ENCODE assay signal across 22 cellular contexts in genomic region chr5:73151733-73152410, GRCh38. TPM values are rescaled to one million over a fixed set of nuclear protein-coding genes. Genes with fewer than 3 reads are reported as not detected.
"Had no signal": no experiment of that assay in that cellular context is flagged by ENCODE, and none has a peak within 500 bp of the region (broad histone marks: within the 10 kb centered on the region; RNA-seq: fewer than 3 reads in every experiment).

No MANE protein-coding gene starts in this region.

- H3K27ac Mint-ChIP-seq: activated CD8-positive, alpha-beta T cell treated with anti-CD3 and anti-CD28 coated beads for 36 hours; activated naive CD4-positive, alpha-beta T cell treated with anti-CD3 and anti-CD28 coated beads, Interleukin-2, amount 10 ng/mL, durations not matched to agents 7 days and 5 days; activated naive CD8-positive, alpha-beta T cell treated with anti-CD3 and anti-CD28 coated beads, Interleukin-2, amount 50 U/mL, for 24 hours; natural killer cell; stimulated activated effector memory CD8-positive, alpha-beta T cell treated with anti-CD3 and anti-CD28 coated beads, Interleukin-12 subunit alpha, Interleukin-12 subunit beta, amount 100 ng/mL, for 72 hours; type B pancreatic cell had no signal

- H3K4me3 ChIP-seq: cardiac muscle cell, dorsolateral prefrontal cortex, gastrocnemius medialis, heart left ventricle, stomach, testis had no signal

- H3K9me3 Mint-ChIP-seq: activated CD8-positive, alpha-beta T cell treated with anti-CD3 and anti-CD28 coated beads for 36 hours; activated naive CD4-positive, alpha-beta T cell treated with anti-CD3 and anti-CD28 coated beads, Interleukin-2, amount 10 ng/mL, durations not matched to agents 7 days and 5 days; activated naive CD8-positive, alpha-beta T cell treated with anti-CD3 and anti-CD28 coated beads, Interleukin-2, amount 50 U/mL, for 24 hours; natural killer cell; stimulated activated effector memory CD8-positive, alpha-beta T cell treated with anti-CD3 and anti-CD28 coated beads, Interleukin-12 subunit alpha, Interleukin-12 subunit beta, amount 100 ng/mL, for 72 hours; type B pancreatic cell had no signal

- H3K36me3 Mint-ChIP-seq: activated naive CD4-positive, alpha-beta T cell treated with anti-CD3 and anti-CD28 coated beads, Interleukin-2, amount 10 ng/mL, durations not matched to agents 7 days and 5 days; natural killer cell; type B pancreatic cell had no signal

- ATAC-seq: activated CD8-positive, alpha-beta T cell treated with anti-CD3 and anti-CD28 coated beads for 36 hours; activated naive CD8-positive, alpha-beta T cell treated with anti-CD3 and anti-CD28 coated beads, Interleukin-2, amount 50 U/mL, for 24 hours; gastrocnemius medialis; heart left ventricle; natural killer cell had no signal

- H3K4me3 Mint-ChIP-seq: activated CD8-positive, alpha-beta T cell treated with anti-CD3 and anti-CD28 coated beads for 36 hours; activated naive CD4-positive, alpha-beta T cell treated with anti-CD3 and anti-CD28 coated beads, Interleukin-2, amount 10 ng/mL, durations not matched to agents 7 days and 5 days; activated naive CD8-positive, alpha-beta T cell treated with anti-CD3 and anti-CD28 coated beads, Interleukin-2, amount 50 U/mL, for 24 hours; natural killer cell; stimulated activated effector memory CD8-positive, alpha-beta T cell treated with anti-CD3 and anti-CD28 coated beads, Interleukin-12 subunit alpha, Interleukin-12 subunit beta, amount 100 ng/mL, for 72 hours; type B pancreatic cell had no signal

- DNase-seq: activated CD4-positive, alpha-beta T cell treated with anti-CD3 and anti-CD28 coated beads for 48 hours; activated CD4-positive, CD25-positive, alpha-beta regulatory T cell; activated CD8-positive, alpha-beta T cell treated with anti-CD3 and anti-CD28 coated beads for 36 hours; activated naive CD4-positive, alpha-beta T cell treated with anti-CD3 and anti-CD28 coated beads, Interleukin-2, amount 10 ng/mL, durations not matched to agents 7 days and 5 days; activated naive CD8-positive, alpha-beta T cell treated with anti-CD3 and anti-CD28 coated beads, Interleukin-2, amount 50 U/mL, for 24 hours; activated T-cell treated with anti-CD3 and anti-CD28 coated beads, Interleukin-2, amount 50 U/mL, for 1 hour; dorsolateral prefrontal cortex; gastrocnemius medialis; heart left ventricle; kidney glomerular epithelial cell; natural killer cell; stimulated activated CD4-positive, alpha-beta T cell treated with anti-CD3 and anti-CD28 coated beads, Interleukin-4, amount 100 ng/mL, for 24 hours; stomach; T-helper 1 cell; T-helper 9 cell; testis had no signal

- H3K4me1 Mint-ChIP-seq: activated naive CD4-positive, alpha-beta T cell treated with anti-CD3 and anti-CD28 coated beads, Interleukin-2, amount 10 ng/mL, durations not matched to agents 7 days and 5 days; activated naive CD8-positive, alpha-beta T cell treated with anti-CD3 and anti-CD28 coated beads, Interleukin-2, amount 50 U/mL, for 24 hours had no signal

RNA-seq across cellular contexts. Expression of gene TMEM174, which starts 21.1 kb away (rescaled TPM):
- total RNA-seq: activated CD8-positive, alpha-beta T cell treated with anti-CD3 and anti-CD28 coated beads for 36 hours; astrocyte; cardiac muscle cell; dorsolateral prefrontal cortex; gastrocnemius medialis; heart left ventricle; lower leg skin; natural killer cell; sciatic nerve; stomach; testis had no signal

RNA-seq across cellular contexts. Expression of gene TMEM171, which starts 31.5 kb away (rescaled TPM):
- total RNA-seq: activated CD8-positive, alpha-beta T cell treated with anti-CD3 and anti-CD28 coated beads for 36 hours; cardiac muscle cell had no signal
